1 cellular context compared by ENCODE assay signal in the genomic region with DNA sequence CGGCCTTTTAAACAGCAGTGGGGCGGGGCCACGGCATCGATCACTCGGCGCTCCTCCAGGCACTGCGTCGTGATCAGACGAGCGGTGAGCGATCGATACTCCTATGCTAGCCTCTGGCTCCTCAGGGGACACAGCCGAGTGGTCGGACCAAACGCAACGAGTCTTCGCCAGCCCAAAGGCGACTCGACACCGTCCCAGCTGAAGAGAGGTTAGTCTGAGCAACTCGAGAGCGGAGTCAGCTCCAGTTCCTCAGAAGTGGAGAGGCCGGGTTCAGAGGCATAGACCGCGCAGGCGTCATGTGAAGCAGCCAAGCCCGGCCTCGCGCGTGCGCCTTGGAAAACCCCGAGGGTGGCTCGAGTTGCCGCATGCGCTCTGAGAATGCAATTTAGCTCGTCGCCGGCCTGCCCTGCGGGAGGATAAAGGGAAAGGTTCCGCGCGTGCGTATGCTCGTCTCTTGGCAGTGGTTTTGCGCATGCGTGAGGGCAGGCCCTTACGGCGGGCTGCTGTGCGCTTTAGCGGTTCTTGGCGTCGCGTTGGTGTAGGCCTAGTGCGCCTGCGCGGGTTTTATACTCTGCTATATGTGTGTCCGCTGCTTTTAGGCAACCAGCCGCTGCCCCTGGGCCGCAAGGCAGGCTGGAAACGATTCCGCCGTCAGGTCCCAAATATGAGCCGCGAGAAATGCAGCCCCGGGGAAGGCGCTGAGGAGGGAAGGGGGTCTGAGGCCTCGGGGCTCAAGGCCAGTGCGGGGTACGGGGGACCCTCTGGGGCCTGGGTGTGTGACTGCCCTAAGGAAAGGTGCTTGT.
TF ChIP-seq lines count a peak whose summit lies in the region.

A gene (plus strand): TSS at position 98 of the 803 bp plus-strand sequence. CDS start 6,598 bp downstream, outside the sequence.

TF ChIP-seq in K562, 482 proteins besides CTCF, POLR2A, EP300 and RAD21 (continued from another document and continues in another):
- TF ChIP-seq, protein P1, sequence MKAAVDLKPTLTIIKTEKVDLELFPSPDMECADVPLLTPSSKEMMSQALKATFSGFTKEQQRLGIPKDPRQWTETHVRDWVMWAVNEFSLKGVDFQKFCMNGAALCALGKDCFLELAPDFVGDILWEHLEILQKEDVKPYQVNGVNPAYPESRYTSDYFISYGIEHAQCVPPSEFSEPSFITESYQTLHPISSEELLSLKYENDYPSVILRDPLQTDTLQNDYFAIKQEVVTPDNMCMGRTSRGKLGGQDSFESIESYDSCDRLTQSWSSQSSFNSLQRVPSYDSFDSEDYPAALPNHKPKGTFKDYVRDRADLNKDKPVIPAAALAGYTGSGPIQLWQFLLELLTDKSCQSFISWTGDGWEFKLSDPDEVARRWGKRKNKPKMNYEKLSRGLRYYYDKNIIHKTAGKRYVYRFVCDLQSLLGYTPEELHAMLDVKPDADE (conservative IDR thresholded peaks at IDR 0.05; ENCODE audit: control insufficient read depth, low read depth, low read length), result peak; percentile 78; the same call in 1 of the 2 replicates
- TF ChIP-seq NBN (IDR thresholded peaks at IDR 0.05; ENCODE audit: low read depth) (no peak), ZSCAN29 (IDR thresholded peaks at IDR 0.05) (no peak), ZNF707 (CRISPR knock-in tag; conservative IDR thresholded peaks at IDR 0.05) (no peak), DDX20 (tag; IDR thresholded peaks at IDR 0.05; ENCODE audit: low read depth) (no peak), RBM14 (IDR thresholded peaks at IDR 0.05; ENCODE audit: borderline replicate concordance, insufficient read depth, low read depth, low read length) (no peak), SMAD1 (IDR thresholded peaks at IDR 0.05; ENCODE audit: low read depth, low read length, partially characterized antibody) (no peak), TCF7 (IDR thresholded peaks at IDR 0.05; ENCODE audit: borderline replicate concordance) (no peak), TCF7L2 (IDR thresholded peaks at IDR 0.05; ENCODE audit: low read depth, low read length) (no peak), TCFL5 (CRISPR knock-in tag; conservative IDR thresholded peaks at IDR 0.05) (no peak), EWSR1 (IDR thresholded peaks at IDR 0.05; ENCODE audit: borderline replicate concordance, low read depth, partially characterized antibody) (no peak), MYBL2 (IDR thresholded peaks at IDR 0.05; ENCODE audit: low read depth) (no peak), MYBL2 (CRISPR knock-in tag; IDR thresholded peaks at IDR 0.05; ENCODE audit: borderline replicate concordance) (no peak), CHD2 (IDR thresholded peaks at IDR 0.05; ENCODE audit: low read depth, low read length) (peak; percentile 41; the same call in 1 of the 2 replicates), BACH1 (tag; IDR thresholded peaks at IDR 0.05) (no peak), LEF1 (IDR thresholded peaks at IDR 0.05) (no peak), ATF7 (IDR thresholded peaks at IDR 0.05) (peak; percentile 85), HDAC6 (IDR thresholded peaks at IDR 0.05; ENCODE audit: low read depth, low read length) (no peak), CBX2 (IDR thresholded peaks at IDR 0.05; ENCODE audit: insufficient read depth, low read length, poor library complexity, severe bottlenecking) (no peak), PHF20 (IDR thresholded peaks at IDR 0.05; ENCODE audit: partially characterized antibody) (peak; percentile 72), PHTF2 (CRISPR knock-in tag; IDR thresholded peaks at IDR 0.05) (no peak), HLTF (IDR thresholded peaks at IDR 0.05) (peak; percentile 83), ZNF140 (CRISPR knock-in tag; IDR thresholded peaks at IDR 0.05) (no peak), HSF4 (CRISPR knock-in tag; IDR thresholded peaks at IDR 0.05; ENCODE audit: borderline replicate concordance) (no peak), POU5F1 (IDR thresholded peaks at IDR 0.05; ENCODE audit: borderline replicate concordance, low read depth, low read length, partially characterized antibody) (peak; percentile 25), FOSL1 (tag; conservative IDR thresholded peaks at IDR 0.05) (no peak), U2AF1 (optimal IDR thresholded peaks at IDR 0.05; ENCODE audit: low read depth, low read length) (no peak), OTX1 (CRISPR knock-in tag; IDR thresholded peaks at IDR 0.05) (no peak), SMARCE1 (IDR thresholded peaks at IDR 0.05) (no peak), TAF7 (tag; IDR thresholded peaks at IDR 0.05) (peak; percentile 76), ZNF778 (CRISPR knock-in tag; IDR thresholded peaks at IDR 0.05) (no peak), EP400 (IDR thresholded peaks at IDR 0.05) (peak; percentile 85), FOS (IDR thresholded peaks at IDR 0.05; ENCODE audit: extremely low read depth, insufficient read length) (no peak), ZBTB17 (CRISPR knock-in tag; IDR thresholded peaks at IDR 0.05) (peak; percentile 100), ZNF354B (CRISPR knock-in tag; IDR thresholded peaks at IDR 0.05) (no peak), ZNF175 (CRISPR knock-in tag; IDR thresholded peaks at IDR 0.05; ENCODE audit: low read depth) (no peak), ELF2 (CRISPR knock-in tag; IDR thresholded peaks at IDR 0.05) (no peak), SETDB1 (IDR thresholded peaks at IDR 0.05; ENCODE audit: low read length) (no peak)
- TF ChIP-seq, protein P2, sequence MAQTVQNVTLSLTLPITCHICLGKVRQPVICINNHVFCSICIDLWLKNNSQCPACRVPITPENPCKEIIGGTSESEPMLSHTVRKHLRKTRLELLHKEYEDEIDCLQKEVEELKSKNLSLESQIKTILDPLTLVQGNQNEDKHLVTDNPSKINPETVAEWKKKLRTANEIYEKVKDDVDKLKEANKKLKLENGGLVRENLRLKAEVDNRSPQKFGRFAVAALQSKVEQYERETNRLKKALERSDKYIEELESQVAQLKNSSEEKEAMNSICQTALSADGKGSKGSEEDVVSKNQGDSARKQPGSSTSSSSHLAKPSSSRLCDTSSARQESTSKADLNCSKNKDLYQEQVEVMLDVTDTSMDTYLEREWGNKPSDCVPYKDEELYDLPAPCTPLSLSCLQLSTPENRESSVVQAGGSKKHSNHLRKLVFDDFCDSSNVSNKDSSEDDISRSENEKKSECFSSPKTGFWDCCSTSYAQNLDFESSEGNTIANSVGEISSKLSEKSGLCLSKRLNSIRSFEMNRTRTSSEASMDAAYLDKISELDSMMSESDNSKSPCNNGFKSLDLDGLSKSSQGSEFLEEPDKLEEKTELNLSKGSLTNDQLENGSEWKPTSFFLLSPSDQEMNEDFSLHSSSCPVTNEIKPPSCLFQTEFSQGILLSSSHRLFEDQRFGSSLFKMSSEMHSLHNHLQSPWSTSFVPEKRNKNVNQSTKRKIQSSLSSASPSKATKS (CRISPR knock-in tag; IDR thresholded peaks at IDR 0.05), result no peak
- TF ChIP-seq, protein P3, sequence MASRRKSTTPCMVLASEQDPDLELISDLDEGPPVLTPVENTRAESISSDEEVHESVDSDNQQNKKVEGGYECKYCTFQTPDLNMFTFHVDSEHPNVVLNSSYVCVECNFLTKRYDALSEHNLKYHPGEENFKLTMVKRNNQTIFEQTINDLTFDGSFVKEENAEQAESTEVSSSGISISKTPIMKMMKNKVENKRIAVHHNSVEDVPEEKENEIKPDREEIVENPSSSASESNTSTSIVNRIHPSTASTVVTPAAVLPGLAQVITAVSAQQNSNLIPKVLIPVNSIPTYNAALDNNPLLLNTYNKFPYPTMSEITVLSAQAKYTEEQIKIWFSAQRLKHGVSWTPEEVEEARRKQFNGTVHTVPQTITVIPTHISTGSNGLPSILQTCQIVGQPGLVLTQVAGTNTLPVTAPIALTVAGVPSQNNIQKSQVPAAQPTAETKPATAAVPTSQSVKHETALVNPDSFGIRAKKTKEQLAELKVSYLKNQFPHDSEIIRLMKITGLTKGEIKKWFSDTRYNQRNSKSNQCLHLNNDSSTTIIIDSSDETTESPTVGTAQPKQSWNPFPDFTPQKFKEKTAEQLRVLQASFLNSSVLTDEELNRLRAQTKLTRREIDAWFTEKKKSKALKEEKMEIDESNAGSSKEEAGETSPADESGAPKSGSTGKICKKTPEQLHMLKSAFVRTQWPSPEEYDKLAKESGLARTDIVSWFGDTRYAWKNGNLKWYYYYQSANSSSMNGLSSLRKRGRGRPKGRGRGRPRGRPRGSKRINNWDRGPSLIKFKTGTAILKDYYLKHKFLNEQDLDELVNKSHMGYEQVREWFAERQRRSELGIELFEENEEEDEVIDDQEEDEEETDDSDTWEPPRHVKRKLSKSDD (conservative IDR thresholded peaks at IDR 0.05; ENCODE audit: low read length), result 0 out of 2 replicates have a peak, but pooled peaks have one; percentile 50
- TF ChIP-seq, protein P4, sequence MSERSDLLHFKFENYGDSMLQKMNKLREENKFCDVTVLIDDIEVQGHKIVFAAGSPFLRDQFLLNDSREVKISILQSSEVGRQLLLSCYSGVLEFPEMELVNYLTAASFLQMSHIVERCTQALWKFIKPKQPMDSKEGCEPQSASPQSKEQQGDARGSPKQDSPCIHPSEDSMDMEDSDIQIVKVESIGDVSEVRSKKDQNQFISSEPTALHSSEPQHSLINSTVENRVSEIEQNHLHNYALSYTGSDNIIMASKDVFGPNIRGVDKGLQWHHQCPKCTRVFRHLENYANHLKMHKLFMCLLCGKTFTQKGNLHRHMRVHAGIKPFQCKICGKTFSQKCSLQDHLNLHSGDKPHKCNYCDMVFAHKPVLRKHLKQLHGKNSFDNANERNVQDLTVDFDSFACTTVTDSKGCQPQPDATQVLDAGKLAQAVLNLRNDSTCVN (CRISPR knock-in tag; IDR thresholded peaks at IDR 0.05), result no peak
- TF ChIP-seq, protein P5, sequence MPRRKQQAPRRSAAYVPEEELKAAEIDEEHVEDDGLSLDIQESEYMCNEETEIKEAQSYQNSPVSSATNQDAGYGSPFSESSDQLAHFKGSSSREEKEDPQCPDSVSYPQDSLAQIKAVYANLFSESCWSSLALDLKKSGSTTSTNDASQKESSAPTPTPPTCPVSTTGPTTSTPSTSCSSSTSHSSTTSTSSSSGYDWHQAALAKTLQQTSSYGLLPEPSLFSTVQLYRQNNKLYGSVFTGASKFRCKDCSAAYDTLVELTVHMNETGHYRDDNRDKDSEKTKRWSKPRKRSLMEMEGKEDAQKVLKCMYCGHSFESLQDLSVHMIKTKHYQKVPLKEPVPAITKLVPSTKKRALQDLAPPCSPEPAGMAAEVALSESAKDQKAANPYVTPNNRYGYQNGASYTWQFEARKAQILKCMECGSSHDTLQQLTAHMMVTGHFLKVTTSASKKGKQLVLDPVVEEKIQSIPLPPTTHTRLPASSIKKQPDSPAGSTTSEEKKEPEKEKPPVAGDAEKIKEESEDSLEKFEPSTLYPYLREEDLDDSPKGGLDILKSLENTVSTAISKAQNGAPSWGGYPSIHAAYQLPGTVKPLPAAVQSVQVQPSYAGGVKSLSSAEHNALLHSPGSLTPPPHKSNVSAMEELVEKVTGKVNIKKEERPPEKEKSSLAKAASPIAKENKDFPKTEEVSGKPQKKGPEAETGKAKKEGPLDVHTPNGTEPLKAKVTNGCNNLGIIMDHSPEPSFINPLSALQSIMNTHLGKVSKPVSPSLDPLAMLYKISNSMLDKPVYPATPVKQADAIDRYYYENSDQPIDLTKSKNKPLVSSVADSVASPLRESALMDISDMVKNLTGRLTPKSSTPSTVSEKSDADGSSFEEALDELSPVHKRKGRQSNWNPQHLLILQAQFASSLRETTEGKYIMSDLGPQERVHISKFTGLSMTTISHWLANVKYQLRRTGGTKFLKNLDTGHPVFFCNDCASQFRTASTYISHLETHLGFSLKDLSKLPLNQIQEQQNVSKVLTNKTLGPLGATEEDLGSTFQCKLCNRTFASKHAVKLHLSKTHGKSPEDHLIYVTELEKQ (CRISPR knock-in tag; IDR thresholded peaks at IDR 0.05), result no peak
- TF ChIP-seq, protein P6, sequence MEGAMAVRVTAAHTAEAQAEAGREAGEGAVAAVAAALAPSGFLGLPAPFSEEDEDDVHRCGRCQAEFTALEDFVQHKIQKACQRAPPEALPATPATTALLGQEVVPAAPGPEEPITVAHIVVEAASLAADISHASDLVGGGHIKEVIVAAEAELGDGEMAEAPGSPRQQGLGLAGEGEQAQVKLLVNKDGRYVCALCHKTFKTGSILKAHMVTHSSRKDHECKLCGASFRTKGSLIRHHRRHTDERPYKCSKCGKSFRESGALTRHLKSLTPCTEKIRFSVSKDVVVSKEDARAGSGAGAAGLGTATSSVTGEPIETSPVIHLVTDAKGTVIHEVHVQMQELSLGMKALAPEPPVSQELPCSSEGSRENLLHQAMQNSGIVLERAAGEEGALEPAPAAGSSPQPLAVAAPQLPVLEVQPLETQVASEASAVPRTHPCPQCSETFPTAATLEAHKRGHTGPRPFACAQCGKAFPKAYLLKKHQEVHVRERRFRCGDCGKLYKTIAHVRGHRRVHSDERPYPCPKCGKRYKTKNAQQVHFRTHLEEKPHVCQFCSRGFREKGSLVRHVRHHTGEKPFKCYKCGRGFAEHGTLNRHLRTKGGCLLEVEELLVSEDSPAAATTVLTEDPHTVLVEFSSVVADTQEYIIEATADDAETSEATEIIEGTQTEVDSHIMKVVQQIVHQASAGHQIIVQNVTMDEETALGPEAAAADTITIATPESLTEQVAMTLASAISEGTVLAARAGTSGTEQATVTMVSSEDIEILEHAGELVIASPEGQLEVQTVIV (CRISPR knock-in tag; IDR thresholded peaks at IDR 0.05; ENCODE audit: borderline replicate concordance), result no peak
- TF ChIP-seq, protein P7, sequence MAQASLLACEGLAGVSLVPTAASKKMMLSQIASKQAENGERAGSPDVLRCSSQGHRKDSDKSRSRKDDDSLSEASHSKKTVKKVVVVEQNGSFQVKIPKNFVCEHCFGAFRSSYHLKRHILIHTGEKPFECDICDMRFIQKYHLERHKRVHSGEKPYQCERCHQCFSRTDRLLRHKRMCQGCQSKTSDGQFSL (CRISPR knock-in tag; IDR thresholded peaks at IDR 0.05), result no peak
- TF ChIP-seq, protein P7 (tag; IDR thresholded peaks at IDR 0.05), result no peak
- TF ChIP-seq, protein P8, sequence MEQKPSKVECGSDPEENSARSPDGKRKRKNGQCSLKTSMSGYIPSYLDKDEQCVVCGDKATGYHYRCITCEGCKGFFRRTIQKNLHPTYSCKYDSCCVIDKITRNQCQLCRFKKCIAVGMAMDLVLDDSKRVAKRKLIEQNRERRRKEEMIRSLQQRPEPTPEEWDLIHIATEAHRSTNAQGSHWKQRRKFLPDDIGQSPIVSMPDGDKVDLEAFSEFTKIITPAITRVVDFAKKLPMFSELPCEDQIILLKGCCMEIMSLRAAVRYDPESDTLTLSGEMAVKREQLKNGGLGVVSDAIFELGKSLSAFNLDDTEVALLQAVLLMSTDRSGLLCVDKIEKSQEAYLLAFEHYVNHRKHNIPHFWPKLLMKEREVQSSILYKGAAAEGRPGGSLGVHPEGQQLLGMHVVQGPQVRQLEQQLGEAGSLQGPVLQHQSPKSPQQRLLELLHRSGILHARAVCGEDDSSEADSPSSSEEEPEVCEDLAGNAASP (IDR thresholded peaks at IDR 0.05), result no peak
